8 cellular contexts compared by ENCODE assay signal in genomic region chr7:148883233-148884048, GRCh38. TPM values are rescaled to one million over a fixed set of nuclear protein-coding genes. Genes with fewer than 3 reads are reported as not detected.
A peak's percentile ranks its signal among the peaks of the same experiment; 100 is the strongest.
DNase-seq lines count a peak whose midpoint lies in the region; ATAC-seq and FAIRE-seq lines count a peak whose summit lies in the region.

No MANE protein-coding gene starts in this region.

- no peaks in the 10 kb centered on the region for H3K27me3 Mint-ChIP-seq in activated T-helper 2 cell treated with anti-CD3 and anti-CD28 coated beads, Interferon-gamma antibody, Interleukin-2, Interleukin-4, amounts not matched to agents 10 μg/mL and 5 μg/mL and 100 μg/mL, durations not matched to agents 14 hours and 24 hours and 36 hours (ENCODE audit: low read depth)

- no peak for FAIRE-seq in frontal cortex (lab: Jason Lieb, UNC)

- peaks cover 3% of the 10 kb centered on the region for H3K36me3 ChIP-seq in NT2/D1 (ENCODE audit: insufficient read depth, insufficient read length, low read length)
- H3K36me3 ChIP-seq in neuron (ENCODE audit: insufficient read depth, low read length): no peaks in the 10 kb centered on the region

- H3K27ac ChIP-seq in substantia nigra (ENCODE audit: low read depth, low read length, poor library complexity, severe bottlenecking): no peak overlapping the region

- peak; percentile 23 for ATAC-seq in HG02884 (IDR thresholded peaks at IDR 0.05; ENCODE audit: unreplicated experiment)

- H3K4me1 ChIP-seq in NT2/D1 (ENCODE audit: insufficient read depth, insufficient read length) (no peaks in the 10 kb centered on the region), neuron (ENCODE audit: insufficient read depth, low read length) (peaks cover 14% of the 10 kb centered on the region)

- H3K36me3 Mint-ChIP-seq in activated T-helper 2 cell treated with anti-CD3 and anti-CD28 coated beads, Interferon-gamma antibody, Interleukin-2, Interleukin-4, amounts not matched to agents 10 μg/mL and 5 μg/mL and 100 μg/mL, durations not matched to agents 14 hours and 24 hours and 36 hours (ENCODE audit: low read depth): peaks cover 37% of the 10 kb centered on the region

- intact Hi-C loops in activated T-helper 2 cell treated with anti-CD3 and anti-CD28 coated beads, Interferon-gamma antibody, Interleukin-2, Interleukin-4, amounts not matched to agents 10 μg/mL and 5 μg/mL and 100 μg/mL, durations not matched to agents 14 hours and 24 hours and 36 hours (cut with micrococcal nuclease): loop anchor here (1.0 to 5.0 kb wide), 5 partner anchors 30 to 145 kb away; partner anchors contain the start of gene PDIA4

- H3K27me3 ChIP-seq in NT2/D1 (ENCODE audit: insufficient read depth, insufficient read length): no peaks in the 10 kb centered on the region
- no peaks in the 10 kb centered on the region for H3K27me3 ChIP-seq in neuron (ENCODE audit: insufficient read depth, low read length)

- H3K9me3 Mint-ChIP-seq in activated T-helper 2 cell treated with anti-CD3 and anti-CD28 coated beads, Interferon-gamma antibody, Interleukin-2, Interleukin-4, amounts not matched to agents 10 μg/mL and 5 μg/mL and 100 μg/mL, durations not matched to agents 14 hours and 24 hours and 36 hours: no peaks in the 10 kb centered on the region

- peak overlapping the region; percentile 83 for H3K9ac ChIP-seq in NT2/D1 (ENCODE audit: insufficient read length, low read depth)

- DNase-seq in NCI-H146 (lab: John Stamatoyannopoulos, UW): peak; percentile 56
- DNase-seq in NCI-H146 treated with DMSO at 0.1 percent for 48 hours (lab: John Stamatoyannopoulos, UW; ENCODE audit: unreplicated experiment): no peak
- no peak for DNase-seq in NT2/D1 (ENCODE audit: low read depth, low spot score)
- DNase-seq in activated T-helper 2 cell treated with anti-CD3 and anti-CD28 coated beads, Interferon-gamma antibody, Interleukin-2, Interleukin-4, amounts not matched to agents 10 μg/mL and 5 μg/mL and 100 μg/mL, durations not matched to agents 14 hours and 24 hours and 36 hours (ENCODE audit: low spot score): peak; percentile 39
- peak; percentile 20 to 48 for DNase-seq in frontal cortex (ENCODE audit: low spot score in 2 of 2)
- DNase-seq in substantia nigra (lab: John Stamatoyannopoulos, UW): peak in 32 of 49 donors; percentile 4 to 79 (median 36)

- H2AFZ ChIP-seq in neuron (ENCODE audit: low read depth, low read length): peak overlapping the region; percentile 76

- peak overlapping the region; percentile 95 for H3K27ac Mint-ChIP-seq in activated T-helper 2 cell treated with anti-CD3 and anti-CD28 coated beads, Interferon-gamma antibody, Interleukin-2, Interleukin-4, amounts not matched to agents 10 μg/mL and 5 μg/mL and 100 μg/mL, durations not matched to agents 14 hours and 24 hours and 36 hours

- peaks cover 31% of the 10 kb centered on the region for H3K4me1 Mint-ChIP-seq in activated T-helper 2 cell treated with anti-CD3 and anti-CD28 coated beads, Interferon-gamma antibody, Interleukin-2, Interleukin-4, amounts not matched to agents 10 μg/mL and 5 μg/mL and 100 μg/mL, durations not matched to agents 14 hours and 24 hours and 36 hours (ENCODE audit: low read depth)

- H3K9me3 ChIP-seq in NT2/D1 (ENCODE audit: insufficient read depth, low read length) (no peaks in the 10 kb centered on the region), neuron (ENCODE audit: low read length) (no peaks in the 10 kb centered on the region)

- H3K4me3 ChIP-seq in NT2/D1 (ENCODE audit: insufficient read length, low read depth) (peak overlapping the region; percentile 57), neuron (ENCODE audit: low read length) (peak overlapping the region; percentile 88)

- H3K4me3 Mint-ChIP-seq in activated T-helper 2 cell treated with anti-CD3 and anti-CD28 coated beads, Interferon-gamma antibody, Interleukin-2, Interleukin-4, amounts not matched to agents 10 μg/mL and 5 μg/mL and 100 μg/mL, durations not matched to agents 14 hours and 24 hours and 36 hours (ENCODE audit: low read depth): peak overlapping the region; percentile 95

RNA-seq across cellular contexts. Expression of gene EZH2, which starts 0.7 kb away (rescaled TPM):
- total RNA-seq in activated T-helper 2 cell treated with anti-CD3 and anti-CD28 coated beads, Interferon-gamma antibody, Interleukin-2, Interleukin-4, amounts not matched to agents 10 μg/mL and 5 μg/mL and 100 μg/mL, durations not matched to agents 14 hours and 24 hours and 36 hours: 91.0 and 91.7 TPM in 2 replicates
- 38.7 TPM for total RNA-seq in frontal cortex

Comparison
In these comparisons a context has a peak if more than half of its experiments do, and no peak if none do; other contexts are left out.
1. DNase-seq: peak in NCI-H146 (single experiment), activated T-helper 2 cell treated with anti-CD3 and anti-CD28 coated beads, Interferon-gamma antibody, Interleukin-2, Interleukin-4, amounts not matched to agents 10 μg/mL and 5 μg/mL and 100 μg/mL, durations not matched to agents 14 hours and 24 hours and 36 hours (single experiment), frontal cortex (2 of 2) and substantia nigra (32 of 49); none in NCI-H146 treated with DMSO at 0.1 percent for 48 hours (single experiment) and NT2/D1 (single experiment).